Comparison of ENCODE assay signal across 1 cellular context in the genomic region with DNA sequence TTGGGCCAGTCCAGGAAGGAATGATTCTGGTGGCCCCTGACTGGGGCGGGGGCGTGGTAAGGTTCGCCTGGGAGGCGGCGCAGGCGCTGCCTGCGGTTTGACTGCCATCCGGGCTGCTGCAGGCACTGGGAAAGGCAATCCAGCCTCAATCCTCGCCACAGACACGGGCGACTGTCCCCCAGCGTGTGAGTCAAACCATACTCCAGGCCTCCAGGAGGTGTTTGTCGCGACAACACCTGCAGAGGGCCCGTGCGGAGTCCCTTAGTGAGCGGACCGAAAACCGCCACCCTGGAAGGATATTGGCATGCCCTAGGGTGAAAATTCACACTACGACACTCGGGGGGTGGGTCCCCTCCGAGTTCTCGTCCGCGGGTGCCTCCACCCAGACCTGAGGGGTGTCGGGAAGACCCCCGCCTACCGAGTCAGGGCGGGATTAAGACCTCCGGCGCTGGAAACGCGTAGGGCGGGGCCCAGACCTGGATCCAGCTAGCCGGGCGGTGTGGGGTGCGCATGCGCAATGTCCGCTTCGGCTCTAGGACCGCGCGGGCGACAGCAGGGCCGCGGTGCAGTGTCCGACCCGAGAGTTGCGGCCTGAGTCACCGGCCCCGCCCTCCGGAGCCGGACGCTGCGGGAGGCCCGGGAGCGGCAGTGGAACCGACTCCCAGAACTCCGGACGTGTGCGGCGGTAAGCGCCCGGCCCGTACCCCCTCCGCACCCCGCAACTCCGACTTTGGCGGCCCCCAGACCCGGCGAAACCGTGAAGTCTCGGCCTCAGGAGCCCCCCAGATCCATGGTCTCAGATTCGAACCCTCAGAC.
A peak's percentile ranks its signal among the peaks of the same experiment; 100 is the strongest.
TF ChIP-seq lines count a peak whose summit lies in the region.

TSS of gene CAPNS1 (plus strand) at position 594 of the 816 bp plus-strand sequence. CDS start 946 bp downstream, outside the sequence.

TF ChIP-seq in K562, 482 proteins besides CTCF, POLR2A, EP300 and RAD21 (continued from another document and continues in another):
- TF ChIP-seq, protein P1, sequence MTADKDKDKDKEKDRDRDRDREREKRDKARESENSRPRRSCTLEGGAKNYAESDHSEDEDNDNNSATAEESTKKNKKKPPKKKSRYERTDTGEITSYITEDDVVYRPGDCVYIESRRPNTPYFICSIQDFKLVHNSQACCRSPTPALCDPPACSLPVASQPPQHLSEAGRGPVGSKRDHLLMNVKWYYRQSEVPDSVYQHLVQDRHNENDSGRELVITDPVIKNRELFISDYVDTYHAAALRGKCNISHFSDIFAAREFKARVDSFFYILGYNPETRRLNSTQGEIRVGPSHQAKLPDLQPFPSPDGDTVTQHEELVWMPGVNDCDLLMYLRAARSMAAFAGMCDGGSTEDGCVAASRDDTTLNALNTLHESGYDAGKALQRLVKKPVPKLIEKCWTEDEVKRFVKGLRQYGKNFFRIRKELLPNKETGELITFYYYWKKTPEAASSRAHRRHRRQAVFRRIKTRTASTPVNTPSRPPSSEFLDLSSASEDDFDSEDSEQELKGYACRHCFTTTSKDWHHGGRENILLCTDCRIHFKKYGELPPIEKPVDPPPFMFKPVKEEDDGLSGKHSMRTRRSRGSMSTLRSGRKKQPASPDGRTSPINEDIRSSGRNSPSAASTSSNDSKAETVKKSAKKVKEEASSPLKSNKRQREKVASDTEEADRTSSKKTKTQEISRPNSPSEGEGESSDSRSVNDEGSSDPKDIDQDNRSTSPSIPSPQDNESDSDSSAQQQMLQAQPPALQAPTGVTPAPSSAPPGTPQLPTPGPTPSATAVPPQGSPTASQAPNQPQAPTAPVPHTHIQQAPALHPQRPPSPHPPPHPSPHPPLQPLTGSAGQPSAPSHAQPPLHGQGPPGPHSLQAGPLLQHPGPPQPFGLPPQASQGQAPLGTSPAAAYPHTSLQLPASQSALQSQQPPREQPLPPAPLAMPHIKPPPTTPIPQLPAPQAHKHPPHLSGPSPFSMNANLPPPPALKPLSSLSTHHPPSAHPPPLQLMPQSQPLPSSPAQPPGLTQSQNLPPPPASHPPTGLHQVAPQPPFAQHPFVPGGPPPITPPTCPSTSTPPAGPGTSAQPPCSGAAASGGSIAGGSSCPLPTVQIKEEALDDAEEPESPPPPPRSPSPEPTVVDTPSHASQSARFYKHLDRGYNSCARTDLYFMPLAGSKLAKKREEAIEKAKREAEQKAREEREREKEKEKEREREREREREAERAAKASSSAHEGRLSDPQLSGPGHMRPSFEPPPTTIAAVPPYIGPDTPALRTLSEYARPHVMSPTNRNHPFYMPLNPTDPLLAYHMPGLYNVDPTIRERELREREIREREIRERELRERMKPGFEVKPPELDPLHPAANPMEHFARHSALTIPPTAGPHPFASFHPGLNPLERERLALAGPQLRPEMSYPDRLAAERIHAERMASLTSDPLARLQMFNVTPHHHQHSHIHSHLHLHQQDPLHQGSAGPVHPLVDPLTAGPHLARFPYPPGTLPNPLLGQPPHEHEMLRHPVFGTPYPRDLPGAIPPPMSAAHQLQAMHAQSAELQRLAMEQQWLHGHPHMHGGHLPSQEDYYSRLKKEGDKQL (CRISPR knock-in tag; IDR thresholded peaks at IDR 0.05; ENCODE audit: borderline replicate concordance): 0 out of 2 replicates have a peak, but pooled peaks have one; percentile 66
- TF ChIP-seq PRDM10 (IDR thresholded peaks at IDR 0.05; ENCODE audit: partially characterized antibody): peak; percentile 61
- TF ChIP-seq, protein P2, sequence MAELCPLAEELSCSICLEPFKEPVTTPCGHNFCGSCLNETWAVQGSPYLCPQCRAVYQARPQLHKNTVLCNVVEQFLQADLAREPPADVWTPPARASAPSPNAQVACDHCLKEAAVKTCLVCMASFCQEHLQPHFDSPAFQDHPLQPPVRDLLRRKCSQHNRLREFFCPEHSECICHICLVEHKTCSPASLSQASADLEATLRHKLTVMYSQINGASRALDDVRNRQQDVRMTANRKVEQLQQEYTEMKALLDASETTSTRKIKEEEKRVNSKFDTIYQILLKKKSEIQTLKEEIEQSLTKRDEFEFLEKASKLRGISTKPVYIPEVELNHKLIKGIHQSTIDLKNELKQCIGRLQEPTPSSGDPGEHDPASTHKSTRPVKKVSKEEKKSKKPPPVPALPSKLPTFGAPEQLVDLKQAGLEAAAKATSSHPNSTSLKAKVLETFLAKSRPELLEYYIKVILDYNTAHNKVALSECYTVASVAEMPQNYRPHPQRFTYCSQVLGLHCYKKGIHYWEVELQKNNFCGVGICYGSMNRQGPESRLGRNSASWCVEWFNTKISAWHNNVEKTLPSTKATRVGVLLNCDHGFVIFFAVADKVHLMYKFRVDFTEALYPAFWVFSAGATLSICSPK (IDR thresholded peaks at IDR 0.05; ENCODE audit: borderline replicate concordance): no peak
- no peak; a peak in 2 of 4 replicates for TF ChIP-seq KDM1A (IDR thresholded peaks at IDR 0.05)
- no peak for TF ChIP-seq TCF7 (IDR thresholded peaks at IDR 0.05; ENCODE audit: borderline replicate concordance)
- peak; percentile 17; the same call in 1 of the 2 replicates for TF ChIP-seq XRCC5 (IDR thresholded peaks at IDR 0.05; ENCODE audit: low read depth, low read length)
- peak; percentile 72; the same call in 1 of the 2 replicates for TF ChIP-seq ETV1 (tag; conservative IDR thresholded peaks at IDR 0.05; ENCODE audit: low read depth)
- no peak for TF ChIP-seq ZNF696 (CRISPR knock-in tag; conservative IDR thresholded peaks at IDR 0.05)
- TF ChIP-seq PRMT5 (CRISPR knock-in tag; IDR thresholded peaks at IDR 0.05): no peak
- no peak for TF ChIP-seq IFI16 (CRISPR knock-in tag; IDR thresholded peaks at IDR 0.05)
- no peak for TF ChIP-seq KAT8 (IDR thresholded peaks at IDR 0.05; ENCODE audit: low read depth)
- TF ChIP-seq MEF2A (IDR thresholded peaks at IDR 0.05; ENCODE audit: control insufficient read depth, low read depth, low read length): no peak
- peak; percentile 32 for TF ChIP-seq FUS (optimal IDR thresholded peaks at IDR 0.05; ENCODE audit: low read depth, low read length)
- TF ChIP-seq ZNF583 (CRISPR knock-in tag; IDR thresholded peaks at IDR 0.05): no peak
- TF ChIP-seq RFX7 (CRISPR knock-in tag; IDR thresholded peaks at IDR 0.05): no peak
- no peak for TF ChIP-seq ERF (CRISPR knock-in tag; IDR thresholded peaks at IDR 0.05)
- TF ChIP-seq MEIS2 (IDR thresholded peaks at IDR 0.05; ENCODE audit: partially characterized antibody): peak; percentile 90
- no peak for TF ChIP-seq HNRNPUL1 (IDR thresholded peaks at IDR 0.05; ENCODE audit: low read length)
- TF ChIP-seq SAFB (IDR thresholded peaks at IDR 0.05; ENCODE audit: borderline replicate concordance, low read depth, low read length): peak; percentile 57; the same call in 1 of the 2 replicates
- no peak for TF ChIP-seq ZFPM2 (CRISPR knock-in tag; IDR thresholded peaks at IDR 0.05)
- no peak for TF ChIP-seq PTTG1 (tag; IDR thresholded peaks at IDR 0.05; ENCODE audit: low read depth)
- peak; percentile 84; the same call in 1 of the 2 replicates for TF ChIP-seq JUN (IDR thresholded peaks at IDR 0.05; ENCODE audit: borderline replicate concordance, low read depth, low read length)
- no peak; the same call in 1 of the 2 replicates for TF ChIP-seq JUN (CRISPR knock-in tag; IDR thresholded peaks at IDR 0.05; ENCODE audit: borderline replicate concordance)
- peak in 1 of 3 experiments; percentile 82; a peak in 3 of 6 replicates for TF ChIP-seq ZBTB11 (CRISPR knock-in tag; IDR thresholded peaks at IDR 0.05)
- TF ChIP-seq FOXJ2 (tag; IDR thresholded peaks at IDR 0.05): no peak; the same call in 1 of the 2 replicates
- no peak for TF ChIP-seq MYBL2 (IDR thresholded peaks at IDR 0.05; ENCODE audit: low read depth)
- TF ChIP-seq MYBL2 (CRISPR knock-in tag; IDR thresholded peaks at IDR 0.05; ENCODE audit: borderline replicate concordance): no peak
- TF ChIP-seq TEAD1 (CRISPR knock-in tag; IDR thresholded peaks at IDR 0.05): peak in 1 of 2 experiments; percentile 38; a peak in 2 of 4 replicates
- TF ChIP-seq, protein P3, sequence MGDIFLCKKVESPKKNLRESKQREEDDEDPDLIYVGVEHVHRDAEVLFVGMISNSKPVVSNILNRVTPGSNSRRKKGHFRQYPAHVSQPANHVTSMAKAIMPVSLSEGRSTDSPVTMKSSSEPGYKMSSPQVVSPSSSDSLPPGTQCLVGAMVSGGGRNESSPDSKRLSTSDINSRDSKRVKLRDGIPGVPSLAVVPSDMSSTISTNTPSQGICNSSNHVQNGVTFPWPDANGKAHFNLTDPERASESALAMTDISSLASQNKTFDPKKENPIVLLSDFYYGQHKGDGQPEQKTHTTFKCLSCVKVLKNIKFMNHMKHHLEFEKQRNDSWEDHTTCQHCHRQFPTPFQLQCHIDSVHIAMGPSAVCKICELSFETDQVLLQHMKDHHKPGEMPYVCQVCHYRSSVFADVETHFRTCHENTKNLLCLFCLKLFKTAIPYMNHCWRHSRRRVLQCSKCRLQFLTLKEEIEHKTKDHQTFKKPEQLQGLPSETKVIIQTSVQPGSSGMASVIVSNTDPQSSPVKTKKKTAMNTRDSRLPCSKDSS (IDR thresholded peaks at IDR 0.05; ENCODE audit: low read depth, partially characterized antibody): no peak
- no peak for TF ChIP-seq ZNF253 (CRISPR knock-in tag; conservative IDR thresholded peaks at IDR 0.05)
- no peak for TF ChIP-seq NCOA1 (IDR thresholded peaks at IDR 0.05; ENCODE audit: low read depth)
- TF ChIP-seq MYC (IDR thresholded peaks at IDR 0.05; ENCODE audit: low read depth, low read length): no peak; the same call in none of the 2 replicates
- TF ChIP-seq MYC (CRISPR knock-in tag; IDR thresholded peaks at IDR 0.05; ENCODE audit: borderline replicate concordance, low read depth): no peak
- TF ChIP-seq, protein P4, sequence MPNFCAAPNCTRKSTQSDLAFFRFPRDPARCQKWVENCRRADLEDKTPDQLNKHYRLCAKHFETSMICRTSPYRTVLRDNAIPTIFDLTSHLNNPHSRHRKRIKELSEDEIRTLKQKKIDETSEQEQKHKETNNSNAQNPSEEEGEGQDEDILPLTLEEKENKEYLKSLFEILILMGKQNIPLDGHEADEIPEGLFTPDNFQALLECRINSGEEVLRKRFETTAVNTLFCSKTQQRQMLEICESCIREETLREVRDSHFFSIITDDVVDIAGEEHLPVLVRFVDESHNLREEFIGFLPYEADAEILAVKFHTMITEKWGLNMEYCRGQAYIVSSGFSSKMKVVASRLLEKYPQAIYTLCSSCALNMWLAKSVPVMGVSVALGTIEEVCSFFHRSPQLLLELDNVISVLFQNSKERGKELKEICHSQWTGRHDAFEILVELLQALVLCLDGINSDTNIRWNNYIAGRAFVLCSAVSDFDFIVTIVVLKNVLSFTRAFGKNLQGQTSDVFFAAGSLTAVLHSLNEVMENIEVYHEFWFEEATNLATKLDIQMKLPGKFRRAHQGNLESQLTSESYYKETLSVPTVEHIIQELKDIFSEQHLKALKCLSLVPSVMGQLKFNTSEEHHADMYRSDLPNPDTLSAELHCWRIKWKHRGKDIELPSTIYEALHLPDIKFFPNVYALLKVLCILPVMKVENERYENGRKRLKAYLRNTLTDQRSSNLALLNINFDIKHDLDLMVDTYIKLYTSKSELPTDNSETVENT (CRISPR knock-in tag; IDR thresholded peaks at IDR 0.05): peak; percentile 92
- TF ChIP-seq RBFOX2 (IDR thresholded peaks at IDR 0.05; ENCODE audit: low read depth, low read length): peak; percentile 90
- TF ChIP-seq JUNB (CRISPR knock-in tag; conservative IDR thresholded peaks at IDR 0.05): 0 out of 2 replicates have a peak, but pooled peaks have one; percentile 10
- TF ChIP-seq MAFK (IDR thresholded peaks at IDR 0.05; ENCODE audit: low read length): no peak; the same call in 1 of the 2 replicates
